Comparison of ENCODE assay signal across 8 cellular contexts in genomic region chr1:228139406-228139930, GRCh38. TPM values are rescaled to one million over a fixed set of nuclear protein-coding genes. Genes with fewer than 3 reads are reported as not detected.
DNase-seq lines count a peak whose midpoint lies in the region; ATAC-seq and TF ChIP-seq lines count a peak whose summit lies in the region.

No MANE protein-coding gene starts in this region.

- peak overlapping the region; percentile 56 for H3K27ac ChIP-seq in HCT116 (ENCODE audit: low read depth, low read length)

- H2AFZ ChIP-seq in HCT116 (ENCODE audit: low read depth, low read length, poor library complexity, severe bottlenecking) = no peak overlapping the region

- CTCF ChIA-PET in HCT116 (lab: Charles Lee) = no interaction called here
- CTCF ChIA-PET in activated CD8-positive, alpha-beta T cell treated with anti-CD3 and anti-CD28 coated beads for 36 hours (lab: Charles Lee) = interaction anchor here (1.3 to 7.4 kb wide), 2 partner anchors 9 to 26 kb away, joined by 4 to 44 read pairs; partner anchors contain the start of gene IBA57

- no peaks in the 10 kb centered on the region for H3K27me3 Mint-ChIP-seq in activated CD8-positive, alpha-beta T cell treated with anti-CD3 and anti-CD28 coated beads for 36 hours
- peaks cover 6% of the 10 kb centered on the region for H3K27me3 Mint-ChIP-seq in stimulated activated memory B cell treated with anti-CD40 and anti-IgM and Interleukin-4, amounts not matched to agents 10 μg/mL and 1 μg/mL and 100 μg/mL, for 72 hours

- TF ChIP-seq CTCF in HCT116 (IDR thresholded peaks at IDR 0.05 in 2 of 3, conservative IDR thresholded peaks at IDR 0.05 in 1 of 3; ENCODE audit: borderline replicate concordance in 1 of 3, insufficient read depth in 1 of 3, low read depth in 2 of 3, low read length in 2 of 3) = no peak
- TF ChIP-seq CTCF in activated CD8-positive, alpha-beta T cell treated with anti-CD3 and anti-CD28 coated beads for 36 hours (IDR thresholded peaks at IDR 0.05) = no peak

- H3K4me3 Mint-ChIP-seq in activated CD8-positive, alpha-beta T cell treated with anti-CD3 and anti-CD28 coated beads for 36 hours = peak overlapping the region; percentile 99
- peak overlapping the region; percentile 71 for H3K4me3 Mint-ChIP-seq in stimulated activated memory B cell treated with anti-CD40 and anti-IgM and Interleukin-4, amounts not matched to agents 10 μg/mL and 1 μg/mL and 100 μg/mL, for 72 hours

- intact Hi-C loops in HCT116 (cut with micrococcal nuclease) = no loop called here
- intact Hi-C loops in activated CD8-positive, alpha-beta T cell treated with anti-CD3 and anti-CD28 coated beads for 36 hours (cut with micrococcal nuclease) = loop anchor here (1.0 kb wide), 1 partner anchor 27 kb away; no protein-coding TSS in a partner anchor

- H3K27me3 ChIP-seq in HCT116 (ENCODE audit: insufficient read depth, low read length) = peaks cover 3% of the 10 kb centered on the region; the same call in 1 of the 2 replicates

- H3K4me2 ChIP-seq in HCT116 (ENCODE audit: low read length) = peak overlapping the region; percentile 95

- H3K9me3 Mint-ChIP-seq in activated CD8-positive, alpha-beta T cell treated with anti-CD3 and anti-CD28 coated beads for 36 hours = no peaks in the 10 kb centered on the region
- H3K9me3 Mint-ChIP-seq in stimulated activated memory B cell treated with anti-CD40 and anti-IgM and Interleukin-4, amounts not matched to agents 10 μg/mL and 1 μg/mL and 100 μg/mL, for 72 hours = no peaks in the 10 kb centered on the region

- POLR2A ChIA-PET in HCT116 (lab: Charles Lee) = no interaction called here
- POLR2A ChIA-PET in activated CD8-positive, alpha-beta T cell treated with anti-CD3 and anti-CD28 coated beads for 36 hours (lab: Charles Lee) = interaction anchor here (1.4 to 5.7 kb wide), 2 partner anchors 25 to 55 kb away, joined by 3 to 59 read pairs; partner anchors contain the start of gene IBA57

- H3K4me1 ChIP-seq in HCT116 (ENCODE audit: control insufficient read depth in 1 of 2, insufficient read depth in 2 of 2, low read length in 2 of 2) = peaks cover 0 to 17% of the 10 kb centered on the region in 2 experiments; a peak in 3 of 4 replicates

- H3K27ac Mint-ChIP-seq in activated CD8-positive, alpha-beta T cell treated with anti-CD3 and anti-CD28 coated beads for 36 hours = peak overlapping the region; percentile 99
- H3K27ac Mint-ChIP-seq in stimulated activated memory B cell treated with anti-CD40 and anti-IgM and Interleukin-4, amounts not matched to agents 10 μg/mL and 1 μg/mL and 100 μg/mL, for 72 hours = peak overlapping the region; percentile 58

- H3K36me3 Mint-ChIP-seq in activated CD8-positive, alpha-beta T cell treated with anti-CD3 and anti-CD28 coated beads for 36 hours (ENCODE audit: low read depth) = peaks cover 35% of the 10 kb centered on the region
- peaks cover 10% of the 10 kb centered on the region for H3K36me3 Mint-ChIP-seq in stimulated activated memory B cell treated with anti-CD40 and anti-IgM and Interleukin-4, amounts not matched to agents 10 μg/mL and 1 μg/mL and 100 μg/mL, for 72 hours

- H3K4me3 ChIP-seq in HCT116 (replicated peaks in 1 of 2; ENCODE audit: low read depth in 1 of 2, low read length in 2 of 2) (peak overlapping the region; percentile 83 to 98), iPS-11a (ENCODE audit: low read depth, low read length) (peak overlapping the region; percentile 55)

- H3K9me3 ChIP-seq in HCT116 (ENCODE audit: control insufficient read depth in 1 of 2, insufficient read depth in 1 of 2, low read depth in 1 of 2, low read length in 2 of 2) = no peaks in the 10 kb centered on the region

- H4K20me1 ChIP-seq in HCT116 (ENCODE audit: insufficient read depth) = no peaks in the 10 kb centered on the region

- TF ChIP-seq POLR2A in HCT116 (IDR thresholded peaks at IDR 0.05; ENCODE audit: borderline replicate concordance, extremely low read depth, insufficient read depth, insufficient read length) = peak; percentile 40

- no peak for TF ChIP-seq RAD21 in HCT116 (IDR thresholded peaks at IDR 0.05; ENCODE audit: low read depth)

- peaks cover 42% of the 10 kb centered on the region for H3K79me2 ChIP-seq in HCT116 (ENCODE audit: insufficient read depth, low read length)

- no peaks in the 10 kb centered on the region for H3K36me3 ChIP-seq in HCT116 (ENCODE audit: control insufficient read depth in 1 of 2, insufficient read depth in 2 of 2, low read length in 2 of 2)

- peaks cover 38% of the 10 kb centered on the region for H3K4me1 Mint-ChIP-seq in activated CD8-positive, alpha-beta T cell treated with anti-CD3 and anti-CD28 coated beads for 36 hours (ENCODE audit: low read depth)
- peaks cover 57% of the 10 kb centered on the region for H3K4me1 Mint-ChIP-seq in stimulated activated memory B cell treated with anti-CD40 and anti-IgM and Interleukin-4, amounts not matched to agents 10 μg/mL and 1 μg/mL and 100 μg/mL, for 72 hours

- DNase-seq in HCT116 (ENCODE audit: low read depth, low spot score) = no peak
- no peak for DNase-seq in activated CD8-positive, alpha-beta T cell treated with anti-CD3 and anti-CD28 coated beads for 36 hours
- no peak for DNase-seq in AG20443 (ENCODE audit: low spot score)
- DNase-seq in DMS153 (lab: John Stamatoyannopoulos, UW) = no peak
- no peak for DNase-seq in T1000 (lab: John Stamatoyannopoulos, UW)
- no peak for DNase-seq in germinal center (ENCODE audit: low spot score)

- peak overlapping the region; percentile 81 for H3K9ac ChIP-seq in HCT116 (ENCODE audit: low read length)

- RAD21 ChIA-PET in HCT116 (lab: Charles Lee; ENCODE audit: low non-redundant PET in 1 of 2, low total read pairs in 2 of 2, uncharacterized antibody in 2 of 2, unreplicated experiment in 2 of 2) = no interaction called here

- BruUV-seq in HCT116 (replicated peaks; lab: Mats Ljungman, UMichigan) = TSS peak; percentile 91

- ATAC-seq in HCT116 = peak; percentile 1
- no peak for ATAC-seq in activated CD8-positive, alpha-beta T cell treated with anti-CD3 and anti-CD28 coated beads for 36 hours
- ATAC-seq in stimulated activated memory B cell treated with anti-CD40 and anti-IgM and Interleukin-4, amounts not matched to agents 10 μg/mL and 1 μg/mL and 100 μg/mL, for 72 hours = no peak

- H3K9me2 ChIP-seq in HCT116 (ENCODE audit: insufficient read depth) = no peaks in the 10 kb centered on the region

TF ChIP-seq in HCT116, 20 proteins besides CTCF, POLR2A, EP300 and RAD21:
- TF ChIP-seq SIN3A (IDR thresholded peaks at IDR 0.05; ENCODE audit: low read depth) = peak; percentile 62; the same call in 1 of the 2 replicates
- no peak for TF ChIP-seq SP1 (IDR thresholded peaks at IDR 0.05; ENCODE audit: low read depth)
- TF ChIP-seq YY1 (IDR thresholded peaks at IDR 0.05; ENCODE audit: extremely low read depth, insufficient replicate concordance, low read depth, low read length) = peak; percentile 63
TF ChIP-seq in HCT116: peak in this region for 2.

RNA-seq across cellular contexts. Expression of gene GUK1, which starts 0.6 kb away (rescaled TPM):
- total RNA-seq in HCT116 (2021; ENCODE audit: unreplicated experiment) = 145 TPM
- polyA plus RNA-seq in HCT116 (2012) = 238 and 297 TPM in 2 replicates
- 100 to 1,000 TPM; 375 to 376 TPM for total RNA-seq in activated CD8-positive, alpha-beta T cell treated with anti-CD3 and anti-CD28 coated beads for 36 hours

RNA-seq across cellular contexts. Expression of gene GJC2, which starts 10.3 kb away (rescaled TPM):
- total RNA-seq in HCT116 (2021; ENCODE audit: unreplicated experiment) = 0.76 TPM
- polyA plus RNA-seq in HCT116 (2012) = 0.23 and 0.46 TPM in 2 replicates
- 1 to 10 TPM; 3.4 to 3.5 TPM for total RNA-seq in activated CD8-positive, alpha-beta T cell treated with anti-CD3 and anti-CD28 coated beads for 36 hours

RNA-seq across cellular contexts. Expression of gene IBA57, which starts 26.1 kb away (rescaled TPM):
- total RNA-seq in HCT116 (2021; ENCODE audit: unreplicated experiment) = 11.6 TPM
- polyA plus RNA-seq in HCT116 (2012) = 6.6 and 8.7 TPM in 2 replicates
- 10 to 100 TPM in 1 of 2 experiments, 1 to 10 TPM in 1; 9.7 to 10.8 TPM for total RNA-seq in activated CD8-positive, alpha-beta T cell treated with anti-CD3 and anti-CD28 coated beads for 36 hours

RNA-seq across cellular contexts. Expression of gene MRPL55, which starts 30.4 kb away (rescaled TPM):
- 57.1 TPM for total RNA-seq in HCT116 (2021; ENCODE audit: unreplicated experiment)
- 91.7 and 124 TPM in 2 replicates for polyA plus RNA-seq in HCT116 (2012)
- 10 to 100 TPM; 67.8 to 68.3 TPM for total RNA-seq in activated CD8-positive, alpha-beta T cell treated with anti-CD3 and anti-CD28 coated beads for 36 hours

RNA-seq across cellular contexts. Expression of gene C1orf35, which starts 36.3 kb away (rescaled TPM):
- total RNA-seq in HCT116 (2021; ENCODE audit: unreplicated experiment) = 26.1 TPM
- 19.2 and 19.3 TPM in 2 replicates for polyA plus RNA-seq in HCT116 (2012)
- 10 to 100 TPM; 22.2 to 23.5 TPM for total RNA-seq in activated CD8-positive, alpha-beta T cell treated with anti-CD3 and anti-CD28 coated beads for 36 hours
